Comparison of ENCODE assay signal across 23 cellular contexts in the genomic region with DNA sequence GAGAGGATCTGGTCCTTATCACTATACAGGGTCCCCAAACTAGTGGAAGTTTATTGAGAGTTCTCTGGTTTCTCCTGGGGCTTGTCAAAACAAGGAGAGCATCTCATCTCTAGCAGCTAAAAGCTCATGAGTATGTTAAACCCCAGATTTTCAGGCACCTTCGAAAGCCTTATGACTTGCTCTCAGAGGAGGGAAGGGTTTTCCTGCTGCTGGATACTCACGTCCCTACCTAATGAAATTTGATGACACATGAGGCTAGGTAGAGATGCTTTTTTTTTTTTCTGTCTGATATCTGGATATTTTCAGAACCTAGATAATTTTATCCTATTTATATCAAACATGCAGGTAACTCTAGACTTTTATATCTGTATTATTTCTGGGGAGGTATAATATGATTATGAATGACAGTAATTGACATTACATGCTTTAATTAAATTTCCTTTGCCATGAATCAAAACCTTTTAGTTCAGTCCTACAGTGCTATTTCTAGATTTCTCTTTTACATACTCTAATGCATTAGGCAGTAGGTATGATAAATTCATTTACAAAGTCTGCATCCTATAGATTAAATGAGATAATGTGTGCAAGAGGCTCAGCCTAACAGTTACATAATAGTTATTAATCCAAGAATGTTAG.
DNase-seq lines count a peak whose midpoint lies in the region; FAIRE-seq and TF ChIP-seq lines count a peak whose summit lies in the region.
"Had no signal": no experiment of that assay in that cellular context is flagged by ENCODE, and none has a peak within 500 bp of the region (broad histone marks: within the 10 kb centered on the region; RNA-seq: fewer than 3 reads in every experiment).

No MANE protein-coding gene starts in this region.

- DNase-seq in mammary epithelial cell (peak; percentile 21), breast epithelium (ENCODE audit: low spot score in 2 of 2) (no peak), bronchial epithelial cell (ENCODE audit: low read depth) (no peak), keratinocyte (ENCODE audit: low read depth, low spot score) (no peak), smooth muscle cell (lab: John Stamatoyannopoulos, UW; ENCODE audit: unreplicated experiment) (no peak), glutamatergic neuron (no peak), NCI-H1436 treated with DMSO at 0.1 percent for 48 hours (lab: John Stamatoyannopoulos, UW) (no peak)
- DNase-seq in effector CD8-positive, alpha-beta T cell (lab: John Stamatoyannopoulos, UW) = no peak
- DNase-seq: CD8-positive, alpha-beta memory T cell; DMS 273 treated with DMSO at 0.1 percent for 48 hours; DMS79 treated with DMSO at 0.1 percent for 48 hours; GF-D8; Kasumi-1; NCI-H1092 treated with DMSO at 0.1 percent for 48 hours; NCI-H146; NCI-H2029 treated with DMSO at 0.1 percent for 48 hours; NCI-H526 treated with DMSO at 0.1 percent for 48 hours; SIG-M5 had no signal

- WGBS in mammary epithelial cell (ENCODE audit: low coverage, missing lambda C conversion rate) = 91% methylated on average over 2 of the region's 2 CpGs
- 97% methylated on average over 2 of the region's 2 CpGs for WGBS in smooth muscle cell (ENCODE audit: low lambda C conversion rate)

- in situ Hi-C loops in mammary epithelial cell (cut with MboI; ENCODE audit: low sequenced_read_pairs in 2 of 2) = no loop called here

- CTCF ChIA-PET in mammary epithelial cell (lab: Charles Lee; ENCODE audit: low non-redundant PET) = no interaction called here

- no peak overlapping the region for H3K27ac Mint-ChIP-seq in glutamatergic neuron (ENCODE audit: unreplicated experiment)
- H3K27ac Mint-ChIP-seq: B cell; CD14-positive monocyte; CD8-positive, alpha-beta memory T cell had no signal

- H3K9me3 Mint-ChIP-seq in glutamatergic neuron (ENCODE audit: unreplicated experiment) = no peaks in the 10 kb centered on the region
- H3K9me3 Mint-ChIP-seq: CD8-positive, alpha-beta memory T cell had no signal

- H3K4me3 Mint-ChIP-seq in glutamatergic neuron (ENCODE audit: unreplicated experiment) = no peak overlapping the region
- H3K4me3 Mint-ChIP-seq: B cell; CD14-positive monocyte; CD8-positive, alpha-beta memory T cell had no signal

- H3K9ac ChIP-seq in mammary epithelial cell (ENCODE audit: insufficient read depth, low read length) (no peak overlapping the region), keratinocyte (ENCODE audit: control insufficient read depth, extremely low read depth, insufficient read depth, low read length) (no peak overlapping the region), smooth muscle cell (ENCODE audit: low read depth) (no peak overlapping the region)

- no peaks in the 10 kb centered on the region for H3K36me3 Mint-ChIP-seq in glutamatergic neuron (ENCODE audit: unreplicated experiment)
- H3K36me3 Mint-ChIP-seq: CD14-positive monocyte; CD8-positive, alpha-beta memory T cell had no signal

- H3K79me2 ChIP-seq in mammary epithelial cell (ENCODE audit: insufficient read depth, low read length) (peaks cover 66% of the 10 kb centered on the region), keratinocyte (ENCODE audit: control insufficient read depth, insufficient read depth, low read length) (peaks cover 5% of the 10 kb centered on the region), smooth muscle cell (ENCODE audit: low read depth) (peaks cover 100% of the 10 kb centered on the region)

- BruUV-seq in mammary epithelial cell (replicated peaks; lab: Mats Ljungman, UMichigan) = no TSS peak

- dilution Hi-C loops in mammary epithelial cell (cut with HindIII; ENCODE audit: low sequenced_read_pairs) = no loop called here
- dilution Hi-C loops in keratinocyte (cut with MboI; ENCODE audit: extremely low pct_ligation_motif_present, low sequenced_read_pairs) = no loop called here

- FAIRE-seq in bronchial epithelial cell (lab: Jason Lieb, UNC) = peak; percentile 40
- no peak for FAIRE-seq in keratinocyte (lab: Jason Lieb, UNC)
- FAIRE-seq: GM12891 had no signal

- H3K27me3 ChIP-seq in mammary epithelial cell (ENCODE audit: insufficient read depth, low read length) (no peaks in the 10 kb centered on the region), breast epithelium (no peaks in the 10 kb centered on the region), bronchial epithelial cell (ENCODE audit: control insufficient read depth, insufficient read depth, low read length) (no peaks in the 10 kb centered on the region), keratinocyte (ENCODE audit: control insufficient read depth, extremely low read depth, insufficient read depth, low read length) (no peaks in the 10 kb centered on the region), smooth muscle cell (ENCODE audit: low read depth) (no peaks in the 10 kb centered on the region)

- H3K4me2 ChIP-seq in mammary epithelial cell (ENCODE audit: insufficient read depth, low read depth, low read length) (no peak overlapping the region), keratinocyte (ENCODE audit: control insufficient read depth, extremely low read depth, insufficient read depth, low read depth, low read length) (no peak overlapping the region), smooth muscle cell (no peak overlapping the region)

- peaks cover 37% of the 10 kb centered on the region for H3K4me1 ChIP-seq in mammary epithelial cell (ENCODE audit: insufficient read depth, low read length)
- no peaks in the 10 kb centered on the region for H3K4me1 ChIP-seq in breast epithelium
- H3K4me1 ChIP-seq in keratinocyte (ENCODE audit: control insufficient read depth, extremely low read depth, insufficient read depth, low read length) = peaks cover 45% of the 10 kb centered on the region
- peaks cover 15% of the 10 kb centered on the region for H3K4me1 ChIP-seq in smooth muscle cell (ENCODE audit: low read depth)

- peaks cover 4% of the 10 kb centered on the region for H3F3A ChIP-seq in smooth muscle cell (ENCODE audit: low read depth)

- H3K27me3 Mint-ChIP-seq in glutamatergic neuron (ENCODE audit: unreplicated experiment) = no peaks in the 10 kb centered on the region
- H3K27me3 Mint-ChIP-seq: B cell had no signal

- TF ChIP-seq POLR2A in breast epithelium (IDR thresholded peaks at IDR 0.05) = no peak

- peak overlapping the region; percentile 29 for H3K27ac ChIP-seq in mammary epithelial cell (ENCODE audit: insufficient read depth, low read depth, low read length)
- no peak overlapping the region for H3K27ac ChIP-seq in breast epithelium
- peak overlapping the region; percentile 42 for H3K27ac ChIP-seq in keratinocyte (ENCODE audit: control insufficient read depth, insufficient read depth, low read length)
- peak overlapping the region; percentile 56 for H3K27ac ChIP-seq in smooth muscle cell (ENCODE audit: low read depth)
- H3K27ac ChIP-seq: 22Rv1, HL-60 had no signal

- H3K9me3 ChIP-seq in mammary epithelial cell (replicated peaks; ENCODE audit: insufficient read depth, low read length) = no peaks in the 10 kb centered on the region
- no peaks in the 10 kb centered on the region for H3K9me3 ChIP-seq in breast epithelium
- H3K9me3 ChIP-seq in keratinocyte (ENCODE audit: control insufficient read depth, low read depth, low read length) = no peaks in the 10 kb centered on the region
- no peaks in the 10 kb centered on the region for H3K9me3 ChIP-seq in smooth muscle cell (replicated peaks; ENCODE audit: low read depth)

- H3K9me1 ChIP-seq in keratinocyte (ENCODE audit: control insufficient read depth, extremely low read depth, insufficient read depth, low read length) = no peaks in the 10 kb centered on the region

- no peak overlapping the region for H2AFZ ChIP-seq in mammary epithelial cell (ENCODE audit: low read depth, low read length)
- H2AFZ ChIP-seq in keratinocyte (ENCODE audit: control insufficient read depth, low read length) = no peak overlapping the region
- H2AFZ ChIP-seq in smooth muscle cell (ENCODE audit: low read depth) = no peak overlapping the region

- H4K20me1 ChIP-seq in mammary epithelial cell (ENCODE audit: insufficient read depth, low read length) = no peaks in the 10 kb centered on the region
- no peaks in the 10 kb centered on the region for H4K20me1 ChIP-seq in keratinocyte (ENCODE audit: control insufficient read depth, extremely low read depth, insufficient read depth, low read length)
- H4K20me1 ChIP-seq in smooth muscle cell (ENCODE audit: low read depth) = peaks cover 97% of the 10 kb centered on the region

- TF ChIP-seq CTCF in mammary epithelial cell (conservative IDR thresholded peaks at IDR 0.05 in 1 of 2, IDR thresholded peaks at IDR 0.05 in 1 of 2; ENCODE audit: extremely low read depth in 1 of 2, insufficient read depth in 1 of 2, low read depth in 1 of 2, low read length in 2 of 2) (no peak), breast epithelium (IDR thresholded peaks at IDR 0.05) (no peak), bronchial epithelial cell (IDR thresholded peaks at IDR 0.05; ENCODE audit: insufficient read depth, low read length, severe bottlenecking) (no peak), keratinocyte (optimal IDR thresholded peaks at IDR 0.05 in 1 of 3, IDR thresholded peaks at IDR 0.05 in 1 of 3, conservative IDR thresholded peaks at IDR 0.05 in 1 of 3; ENCODE audit: extremely low read depth in 1 of 3, insufficient read depth in 2 of 3, low read length in 3 of 3) (no peak), smooth muscle cell (IDR thresholded peaks at IDR 0.05; ENCODE audit: borderline replicate concordance, insufficient read depth, poor library complexity, severe bottlenecking) (no peak), glutamatergic neuron (IDR thresholded peaks at IDR 0.05; ENCODE audit: partially characterized antibody, unreplicated experiment) (no peak)

- intact Hi-C loops in mammary epithelial cell (cut with micrococcal nuclease) = no loop called here
- intact Hi-C loops in breast epithelium (cut with DNase I; ENCODE audit: low total_unique reads) = no loop called here

- H3K36me3 ChIP-seq in mammary epithelial cell (ENCODE audit: insufficient read depth, low read length) = no peaks in the 10 kb centered on the region
- no peaks in the 10 kb centered on the region for H3K36me3 ChIP-seq in breast epithelium
- no peaks in the 10 kb centered on the region for H3K36me3 ChIP-seq in bronchial epithelial cell (ENCODE audit: control insufficient read depth, insufficient read depth, low read length)
- no peaks in the 10 kb centered on the region for H3K36me3 ChIP-seq in keratinocyte (ENCODE audit: control insufficient read depth in 2 of 2, extremely low read depth in 1 of 2, insufficient read depth in 2 of 2, low read length in 2 of 2)
- no peaks in the 10 kb centered on the region for H3K36me3 ChIP-seq in smooth muscle cell (ENCODE audit: low read depth)

- H3K4me3 ChIP-seq in mammary epithelial cell (replicated peaks in 1 of 3; ENCODE audit: insufficient read depth in 1 of 3, low read depth in 2 of 3, low read length in 3 of 3) (no peak overlapping the region), breast epithelium (no peak overlapping the region), bronchial epithelial cell (ENCODE audit: low read depth, low read length) (no peak overlapping the region), keratinocyte (ENCODE audit: control insufficient read depth in 2 of 3, extremely low read depth in 1 of 3, insufficient read depth in 2 of 3, low read depth in 1 of 3, low read length in 3 of 3) (no peak overlapping the region), smooth muscle cell (no peak overlapping the region)

- peaks cover 2% of the 10 kb centered on the region for H3K4me1 Mint-ChIP-seq in glutamatergic neuron (ENCODE audit: low read depth, unreplicated experiment)
- H3K4me1 Mint-ChIP-seq: B cell; CD14-positive monocyte; CD8-positive, alpha-beta memory T cell had no signal

Comparison
In these comparisons a context has a peak if more than half of its experiments do, and no peak if none do; other contexts are left out.
1. H3K27ac ChIP-seq: peak in mammary epithelial cell (single experiment), keratinocyte (single experiment) and smooth muscle cell (single experiment); none in breast epithelium (0 of 2).